In the genomic region with DNA sequence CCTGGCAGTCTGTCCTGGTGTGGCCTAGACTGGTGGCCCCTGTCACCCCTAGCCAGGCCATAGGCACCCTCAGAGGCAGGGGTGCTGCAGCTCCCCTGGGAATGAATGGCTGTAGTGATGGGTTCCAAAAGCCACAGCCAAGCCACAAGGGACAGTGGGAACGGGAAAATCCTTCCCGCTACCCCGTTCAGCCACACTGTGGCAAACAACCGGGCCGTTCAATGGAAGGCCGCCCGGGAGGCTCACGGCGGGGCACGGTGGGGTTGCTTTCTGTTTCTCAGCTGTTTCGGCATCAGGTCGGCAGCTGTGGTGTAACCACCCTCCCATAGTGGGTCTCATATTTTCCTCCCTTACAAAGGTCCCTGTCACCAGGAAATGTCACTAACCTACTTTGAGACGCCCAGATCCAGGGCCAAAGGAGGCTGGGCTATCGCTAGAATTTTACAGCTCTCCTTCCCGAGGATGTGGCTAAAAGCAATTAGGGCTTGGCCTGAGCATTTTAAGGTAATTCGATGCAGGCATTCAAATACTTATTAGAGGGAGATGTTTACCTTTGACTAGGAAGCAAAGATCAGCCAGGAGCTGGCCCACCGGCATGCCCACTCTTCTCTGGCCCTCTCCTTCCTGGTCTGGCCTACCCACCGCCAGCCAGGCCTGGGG, we compare ENCODE assay signal across 9 cellular contexts.
DNase-seq lines count a peak whose midpoint lies in the region; ATAC-seq and TF ChIP-seq lines count a peak whose summit lies in the region.
"Had no signal": no experiment of that assay in that cellular context is flagged by ENCODE, and none has a peak within 500 bp of the region (broad histone marks: within the 10 kb centered on the region; RNA-seq: fewer than 3 reads in every experiment).

No MANE protein-coding gene starts in this region.

- TF ChIP-seq POLR2A in thyroid gland (IDR thresholded peaks at IDR 0.05), result no peak

- peak overlapping the region in 3 of 4 donors; percentile 50 to 75 (median 67) for H3K4me3 Mint-ChIP-seq in CD4-positive, CD25-positive, alpha-beta regulatory T cell
- peak overlapping the region; percentile 39; the same call in 2 of the 3 replicates for H3K4me3 Mint-ChIP-seq in GM23338
- peak overlapping the region; percentile 26 for H3K4me3 Mint-ChIP-seq in activated T-helper 2 cell treated with anti-CD3 and anti-CD28 coated beads, Interferon-gamma antibody, Interleukin-2, Interleukin-4, amounts not matched to agents 10 μg/mL and 5 μg/mL and 100 μg/mL, durations not matched to agents 14 hours and 24 hours and 36 hours (ENCODE audit: low read depth)
- peak overlapping the region; percentile 57 for H3K4me3 Mint-ChIP-seq in natural killer cell

- 82% methylated on average over 13 to 14 of the region's 18 CpGs for WGBS in thyroid gland, 2 donors

- H3K36me3 ChIP-seq in CD4-positive, CD25-positive, alpha-beta regulatory T cell (ENCODE audit: control insufficient read depth, insufficient read depth, low read length), result no peaks in the 10 kb centered on the region
- H3K36me3 ChIP-seq in GM23338 (ENCODE audit: insufficient read depth) (no peaks in the 10 kb centered on the region), HAP-1 (replicated peaks) (no peaks in the 10 kb centered on the region), thyroid gland (no peaks in the 10 kb centered on the region)

- no peak overlapping the region for H2AFZ ChIP-seq in GM23338

- H3K9me2 ChIP-seq in GM23338 (ENCODE audit: insufficient read depth), result no peaks in the 10 kb centered on the region

- no peak overlapping the region for H3K4me3 ChIP-seq in CD4-positive, CD25-positive, alpha-beta regulatory T cell (ENCODE audit: low read depth, low read length)
- H3K4me3 ChIP-seq in GM23338 (no peak overlapping the region), HAP-1 (no peak overlapping the region), thyroid gland (replicated peaks in 1 of 3) (no peak overlapping the region)

- TF ChIP-seq CTCF in GM23338 (conservative IDR thresholded peaks at IDR 0.05; ENCODE audit: low read depth in 2 of 2), result no peak
- TF ChIP-seq CTCF in natural killer cell (IDR thresholded peaks at IDR 0.05), result no peak
- no peak for TF ChIP-seq CTCF in thyroid gland (IDR thresholded peaks at IDR 0.05)

- H3K4me1 ChIP-seq in CD4-positive, CD25-positive, alpha-beta regulatory T cell (ENCODE audit: control insufficient read depth, insufficient read depth, low read length, poor library complexity, severe bottlenecking), result peaks cover 28% of the 10 kb centered on the region
- H3K4me1 ChIP-seq in GM23338 (ENCODE audit: insufficient read depth) (peaks cover 18% of the 10 kb centered on the region), HAP-1 (peaks cover 5% of the 10 kb centered on the region; the same call in 1 of the 2 replicates), thyroid gland (peaks cover 0 to 5% of the 10 kb centered on the region in 2 donors)

- H3K9me3 Mint-ChIP-seq in CD4-positive, CD25-positive, alpha-beta regulatory T cell, result peaks cover 0 to 4% (median 0%) of the 10 kb centered on the region in 7 donors
- H3K9me3 Mint-ChIP-seq in GM23338 (no peaks in the 10 kb centered on the region), natural killer cell (no peaks in the 10 kb centered on the region)
- no peaks in the 10 kb centered on the region for H3K9me3 Mint-ChIP-seq in activated T-helper 2 cell treated with anti-CD3 and anti-CD28 coated beads, Interferon-gamma antibody, Interleukin-2, Interleukin-4, amounts not matched to agents 10 μg/mL and 5 μg/mL and 100 μg/mL, durations not matched to agents 14 hours and 24 hours and 36 hours

- peaks cover 5% of the 10 kb centered on the region for H3K79me2 ChIP-seq in GM23338 (replicated peaks; ENCODE audit: insufficient read depth)

- no peak for DNase-seq in CD4-positive, CD25-positive, alpha-beta regulatory T cell
- no peak for DNase-seq in GM23338 (ENCODE audit: low spot score)
- no peak for DNase-seq in activated T-helper 2 cell treated with anti-CD3 and anti-CD28 coated beads, Interferon-gamma antibody, Interleukin-2, Interleukin-4, amounts not matched to agents 10 μg/mL and 5 μg/mL and 100 μg/mL, durations not matched to agents 14 hours and 24 hours and 36 hours (ENCODE audit: low spot score)
- DNase-seq in natural killer cell, result no peak
- no peak for DNase-seq in HAP-1 (ENCODE audit: low spot score in 2 of 2)
- DNase-seq in activated CD4-positive, alpha-beta T cell treated with anti-CD3 and anti-CD28 coated beads, Interleukin-2, amount 50 U/mL, for 48 hours, result no peak
- no peak for DNase-seq in thyroid gland
- DNase-seq in stimulated activated CD4-positive, alpha-beta T cell treated with anti-CD3 and anti-CD28 coated beads, Interleukin-2, amount 100 ng/mL, for 48 hours, result no peak
- DNase-seq: H7 had no signal

- peaks cover 27% of the 10 kb centered on the region; the same call in 1 of the 2 replicates for H3F3A ChIP-seq in GM23338 (replicated peaks; ENCODE audit: low read depth)

- no peaks in the 10 kb centered on the region for H3K9me3 ChIP-seq in CD4-positive, CD25-positive, alpha-beta regulatory T cell (ENCODE audit: control insufficient read depth in 2 of 2, low read length in 2 of 2)
- H3K9me3 ChIP-seq in HAP-1 (no peaks in the 10 kb centered on the region), thyroid gland (no peaks in the 10 kb centered on the region)

- H3K4me2 ChIP-seq in GM23338, result peak overlapping the region; percentile 40; the same call in 1 of the 2 replicates

- no peak overlapping the region for H3K27ac Mint-ChIP-seq in CD4-positive, CD25-positive, alpha-beta regulatory T cell
- no peak overlapping the region for H3K27ac Mint-ChIP-seq in GM23338
- no peak overlapping the region for H3K27ac Mint-ChIP-seq in activated T-helper 2 cell treated with anti-CD3 and anti-CD28 coated beads, Interferon-gamma antibody, Interleukin-2, Interleukin-4, amounts not matched to agents 10 μg/mL and 5 μg/mL and 100 μg/mL, durations not matched to agents 14 hours and 24 hours and 36 hours
- peak overlapping the region; percentile 54 to 62 for H3K27ac Mint-ChIP-seq in natural killer cell

- H3K36me3 Mint-ChIP-seq in CD4-positive, CD25-positive, alpha-beta regulatory T cell, result no peaks in the 10 kb centered on the region
- H3K36me3 Mint-ChIP-seq in GM23338 (ENCODE audit: low read depth), result no peaks in the 10 kb centered on the region
- peaks cover 3% of the 10 kb centered on the region for H3K36me3 Mint-ChIP-seq in activated T-helper 2 cell treated with anti-CD3 and anti-CD28 coated beads, Interferon-gamma antibody, Interleukin-2, Interleukin-4, amounts not matched to agents 10 μg/mL and 5 μg/mL and 100 μg/mL, durations not matched to agents 14 hours and 24 hours and 36 hours (ENCODE audit: low read depth)
- H3K36me3 Mint-ChIP-seq in natural killer cell, result no peaks in the 10 kb centered on the region

- H4K20me1 ChIP-seq in GM23338 (replicated peaks; ENCODE audit: insufficient read depth), result no peaks in the 10 kb centered on the region

- no peak overlapping the region for H3K27ac ChIP-seq in CD4-positive, CD25-positive, alpha-beta regulatory T cell (ENCODE audit: insufficient read depth, low read length, poor library complexity, severe bottlenecking)
- H3K27ac ChIP-seq in GM23338 (ENCODE audit: low read depth) (no peak overlapping the region), thyroid gland (no peak overlapping the region)

- intact Hi-C loops in activated T-helper 2 cell treated with anti-CD3 and anti-CD28 coated beads, Interferon-gamma antibody, Interleukin-2, Interleukin-4, amounts not matched to agents 10 μg/mL and 5 μg/mL and 100 μg/mL, durations not matched to agents 14 hours and 24 hours and 36 hours (cut with micrococcal nuclease), result loop anchor here (10.0 kb wide), 2 partner anchors 133 to 1437 kb away; a partner anchor contains a TSS
- intact Hi-C loops in natural killer cell (cut with micrococcal nuclease), result no loop called here
- intact Hi-C loops in thyroid gland (cut with DNase I), result loop anchor here (10.0 kb wide), 1 partner anchor 127 kb away; no protein-coding TSS in a partner anchor

- no peaks in the 10 kb centered on the region for H3K27me3 ChIP-seq in CD4-positive, CD25-positive, alpha-beta regulatory T cell (ENCODE audit: control insufficient read depth, insufficient read depth, low read length)
- H3K27me3 ChIP-seq in GM23338 (ENCODE audit: insufficient read depth) (peaks cover 9% of the 10 kb centered on the region), HAP-1 (ENCODE audit: low read depth) (no peaks in the 10 kb centered on the region), thyroid gland (no peaks in the 10 kb centered on the region)

- in situ Hi-C loops in HAP-1 (cut with MboI; ENCODE audit: low sequenced_read_pairs), result no loop called here

- ATAC-seq in CD4-positive, CD25-positive, alpha-beta regulatory T cell (ENCODE audit: low read depth in 2 of 2), result no peak
- ATAC-seq in GM23338 (no peak), natural killer cell (no peak)

- H3K4me1 Mint-ChIP-seq in CD4-positive, CD25-positive, alpha-beta regulatory T cell, result peaks cover 0 to 22% (median 11%) of the 10 kb centered on the region in 4 donors
- peaks cover 17% of the 10 kb centered on the region for H3K4me1 Mint-ChIP-seq in GM23338
- peaks cover 14% of the 10 kb centered on the region for H3K4me1 Mint-ChIP-seq in activated T-helper 2 cell treated with anti-CD3 and anti-CD28 coated beads, Interferon-gamma antibody, Interleukin-2, Interleukin-4, amounts not matched to agents 10 μg/mL and 5 μg/mL and 100 μg/mL, durations not matched to agents 14 hours and 24 hours and 36 hours (ENCODE audit: low read depth)
- H3K4me1 Mint-ChIP-seq in natural killer cell, result peaks cover 19 to 34% of the 10 kb centered on the region in 2 donors

- H3K27me3 Mint-ChIP-seq in CD4-positive, CD25-positive, alpha-beta regulatory T cell, result peaks cover 23% of the 10 kb centered on the region
- H3K27me3 Mint-ChIP-seq in GM23338 (ENCODE audit: insufficient read depth, low read depth, poor library complexity), result peaks cover 28% of the 10 kb centered on the region
- H3K27me3 Mint-ChIP-seq in activated T-helper 2 cell treated with anti-CD3 and anti-CD28 coated beads, Interferon-gamma antibody, Interleukin-2, Interleukin-4, amounts not matched to agents 10 μg/mL and 5 μg/mL and 100 μg/mL, durations not matched to agents 14 hours and 24 hours and 36 hours (ENCODE audit: low read depth), result no peaks in the 10 kb centered on the region
- H3K27me3 Mint-ChIP-seq in natural killer cell (ENCODE audit: low read depth in 2 of 2), result no peaks in the 10 kb centered on the region

TF ChIP-seq in GM23338, 12 proteins besides CTCF, POLR2A, EP300 and RAD21:
- TF ChIP-seq EZH2phosphoT487 (IDR thresholded peaks at IDR 0.05; ENCODE audit: unreplicated experiment), result no peak
- no peak for TF ChIP-seq CREB1 (CRISPR knock-in tag; IDR thresholded peaks at IDR 0.05; ENCODE audit: low read depth)
- no peak for TF ChIP-seq STAT1 (IDR thresholded peaks at IDR 0.05; ENCODE audit: unreplicated experiment)
- no peak for TF ChIP-seq ZNF331 (CRISPR knock-in tag; IDR thresholded peaks at IDR 0.05; ENCODE audit: low read depth)
- no peak for TF ChIP-seq POLR2AphosphoS5 (IDR thresholded peaks at IDR 0.05; ENCODE audit: low read depth)

Comparison
In these comparisons a context has a peak if more than half of its experiments do, and no peak if none do; other contexts are left out.
1. H3K27ac Mint-ChIP-seq: peak in natural killer cell (2 of 2); none in CD4-positive, CD25-positive, alpha-beta regulatory T cell (0 of 3), GM23338 (single experiment) and activated T-helper 2 cell treated with anti-CD3 and anti-CD28 coated beads, Interferon-gamma antibody, Interleukin-2, Interleukin-4, amounts not matched to agents 10 μg/mL and 5 μg/mL and 100 μg/mL, durations not matched to agents 14 hours and 24 hours and 36 hours (single experiment).
2. Peak in every context shown above with its lines, with median percentiles within 50 percentile points of each other: H3K4me3 Mint-ChIP-seq.